23 cellular contexts compared by ENCODE assay signal in the genomic region with DNA sequence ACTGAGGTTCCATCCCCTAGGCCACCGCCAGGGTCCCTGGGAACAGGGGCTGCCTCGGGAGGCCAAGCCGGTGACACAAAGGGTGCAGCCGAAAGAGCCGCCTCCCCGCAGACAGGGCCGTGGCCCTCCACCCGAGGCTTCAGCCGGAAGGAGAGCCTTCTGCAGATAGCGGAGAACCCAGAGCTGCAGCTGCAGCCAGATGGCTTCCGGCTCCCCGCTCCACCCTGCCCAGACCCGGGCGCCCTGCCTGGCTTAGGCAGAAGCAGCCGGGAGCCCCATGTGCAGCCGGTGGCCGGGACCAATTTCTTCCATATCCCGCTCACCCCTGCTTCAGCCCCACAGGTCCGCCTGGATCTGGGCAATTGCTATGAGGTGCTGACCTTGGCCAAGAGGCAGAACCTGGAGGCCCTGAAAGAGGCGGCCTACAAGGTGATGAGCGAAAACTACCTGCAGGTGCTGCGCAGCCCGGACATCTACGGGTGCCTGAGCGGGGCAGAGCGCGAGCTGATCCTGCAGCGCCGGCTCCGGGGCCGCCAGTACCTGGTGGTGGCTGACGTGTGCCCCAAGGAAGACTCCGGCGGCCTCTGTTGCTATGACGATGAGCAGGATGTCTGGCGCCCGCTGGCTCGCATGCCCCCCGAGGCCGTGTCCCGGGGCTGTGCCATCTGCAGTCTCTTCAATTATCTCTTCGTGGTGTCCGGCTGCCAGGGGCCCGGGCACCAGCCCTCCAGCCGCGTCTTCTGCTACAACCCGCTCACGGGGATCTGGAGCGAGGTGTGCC. TPM values are rescaled to one million over a fixed set of nuclear protein-coding genes. Genes with fewer than 3 reads are reported as not detected.
A peak's percentile ranks its signal among the peaks of the same experiment; 100 is the strongest.
DNase-seq lines count a peak whose midpoint lies in the region; ATAC-seq, FAIRE-seq and TF ChIP-seq lines count a peak whose summit lies in the region.
"Had no signal": no experiment of that assay in that cellular context is flagged by ENCODE, and none has a peak within 500 bp of the region (broad histone marks: within the 10 kb centered on the region; RNA-seq: fewer than 3 reads in every experiment).

No MANE protein-coding gene starts in this region.

- in situ Hi-C loops in G401 (cut with HindIII; ENCODE audit: low sequenced_read_pairs) = no loop called here

- peaks cover 0 to 8% (median 0%) of the 10 kb centered on the region in 5 donors for H3K27me3 ChIP-seq in subcutaneous abdominal adipose tissue (ENCODE audit: control insufficient read depth in 5 of 5, insufficient read depth in 4 of 5, low read length in 5 of 5)
- H3K27me3 ChIP-seq: breast epithelium, MG63, vagina had no signal

- TF ChIP-seq CTCF in kidney (IDR thresholded peaks at IDR 0.05; ENCODE audit: borderline replicate concordance, extremely low read depth, insufficient read depth) = no peak

- DNase-seq in G401 (ENCODE audit: low spot score) (peak; percentile 68), RPMI8226 (peak; percentile 58), kidney (peak; percentile 74), NCI-H128 (lab: John Stamatoyannopoulos, UW; ENCODE audit: unreplicated experiment) (no peak)
- no peak for DNase-seq in effector CD8-positive, alpha-beta T cell (lab: John Stamatoyannopoulos, UW)
- DNase-seq: activated CD4-positive, alpha-beta T cell treated with anti-CD3 and anti-CD28 coated beads, Interleukin-2, amount 50 U/mL, for 48 hours; activated CD4-positive, CD25-positive, alpha-beta regulatory T cell; activated gamma-delta T cell; activated T-cell treated with anti-CD3 and anti-CD28 coated beads for 4 hours; EL; MG63; midbrain; NCI-H1436; NCI-H2107 had no signal

- H3K9me3 ChIP-seq in kidney (ENCODE audit: control insufficient read depth in 1 of 2, low read length in 2 of 2) (no peaks in the 10 kb centered on the region), subcutaneous abdominal adipose tissue (ENCODE audit: control insufficient read depth in 5 of 5, low read length in 5 of 5) (no peaks in the 10 kb centered on the region)
- H3K9me3 ChIP-seq: breast epithelium, MG63, suprapubic skin, vagina had no signal

- H3K27ac ChIP-seq in kidney (ENCODE audit: low read depth in 2 of 2, low read length in 2 of 2) (peak overlapping the region; percentile 97), subcutaneous abdominal adipose tissue (ENCODE audit: low read depth, low read length) (peak overlapping the region; percentile 86)
- H3K27ac ChIP-seq: suprapubic skin, vagina had no signal

- intact Hi-C loops in kidney (cut with DNase I) = no loop called here

- H3K36me3 ChIP-seq in kidney (ENCODE audit: control insufficient read depth in 1 of 2, insufficient read depth in 2 of 2, low read length in 2 of 2) (peaks cover 0 to 5% of the 10 kb centered on the region in 2 donors), subcutaneous abdominal adipose tissue (ENCODE audit: control insufficient read depth in 5 of 5, insufficient read depth in 5 of 5, low read length in 5 of 5) (no peaks in the 10 kb centered on the region)
- H3K36me3 ChIP-seq: breast epithelium, MG63, suprapubic skin, vagina had no signal

- peak overlapping the region; percentile 1 to 86 for H3K9ac ChIP-seq in kidney (ENCODE audit: low read length in 2 of 2)
- no peak overlapping the region for H3K9ac ChIP-seq in subcutaneous abdominal adipose tissue (ENCODE audit: low read length in 5 of 5)

- peak overlapping the region; percentile 55 to 83 for H3K4me3 ChIP-seq in kidney (ENCODE audit: low read length in 2 of 2)
- H3K4me3 ChIP-seq in subcutaneous abdominal adipose tissue (ENCODE audit: low read depth in 1 of 5, low read length in 5 of 5) = no peak overlapping the region
- H3K4me3 ChIP-seq: MG63, suprapubic skin, vagina had no signal

- FAIRE-seq in kidney (lab: Jason Lieb, UNC) = no peak
- FAIRE-seq: endothelial cell of umbilical vein, RCC 7860 had no signal

- peaks cover 27 to 36% of the 10 kb centered on the region in 2 donors for H3K4me1 ChIP-seq in kidney (ENCODE audit: control insufficient read depth in 1 of 2, insufficient read depth in 1 of 2, low read depth in 1 of 2, low read length in 2 of 2)
- H3K4me1 ChIP-seq in subcutaneous abdominal adipose tissue (ENCODE audit: control insufficient read depth in 5 of 5, insufficient read depth in 5 of 5, low read length in 5 of 5) = peaks cover 4 to 30% (median 22%) of the 10 kb centered on the region in 5 donors
- H3K4me1 ChIP-seq: breast epithelium, vagina had no signal

- ATAC-seq in HG03378 (IDR thresholded peaks at IDR 0.05; ENCODE audit: unreplicated experiment) = no peak

RNA-seq across cellular contexts. Expression of gene KLHDC7A, which starts 1.4 kb away (rescaled TPM):
- 11.2 and 12.2 TPM in 2 replicates for total RNA-seq in G401 (2014; rRNA removed; shearing (Covaris generic))
- 25.8 TPM for total RNA-seq in kidney
- polyA plus RNA-seq in kidney (ENCODE audit: insufficient read depth, low read depth, low replicate concordance) = 28.0 TPM
- total RNA-seq: endothelial cell of umbilical vein, NCI-H460, SK-MEL-5, vagina had no signal
- polyA plus RNA-seq: endothelial cell of umbilical vein had no signal

Comparison
In these comparisons a context has a peak if more than half of its experiments do, and no peak if none do; other contexts are left out.
1. DNase-seq: peak in G401 (single experiment), RPMI8226 (single experiment) and kidney (single experiment); none in effector CD8-positive, alpha-beta T cell (single experiment) and NCI-H128 (single experiment).
2. H3K4me3 ChIP-seq: peak in kidney (2 of 2); none in subcutaneous abdominal adipose tissue (0 of 5).
3. H3K9ac ChIP-seq: peak in kidney (2 of 2); none in subcutaneous abdominal adipose tissue (0 of 5).